Comparison of ENCODE assay signal across 10 cellular contexts in the genomic region with DNA sequence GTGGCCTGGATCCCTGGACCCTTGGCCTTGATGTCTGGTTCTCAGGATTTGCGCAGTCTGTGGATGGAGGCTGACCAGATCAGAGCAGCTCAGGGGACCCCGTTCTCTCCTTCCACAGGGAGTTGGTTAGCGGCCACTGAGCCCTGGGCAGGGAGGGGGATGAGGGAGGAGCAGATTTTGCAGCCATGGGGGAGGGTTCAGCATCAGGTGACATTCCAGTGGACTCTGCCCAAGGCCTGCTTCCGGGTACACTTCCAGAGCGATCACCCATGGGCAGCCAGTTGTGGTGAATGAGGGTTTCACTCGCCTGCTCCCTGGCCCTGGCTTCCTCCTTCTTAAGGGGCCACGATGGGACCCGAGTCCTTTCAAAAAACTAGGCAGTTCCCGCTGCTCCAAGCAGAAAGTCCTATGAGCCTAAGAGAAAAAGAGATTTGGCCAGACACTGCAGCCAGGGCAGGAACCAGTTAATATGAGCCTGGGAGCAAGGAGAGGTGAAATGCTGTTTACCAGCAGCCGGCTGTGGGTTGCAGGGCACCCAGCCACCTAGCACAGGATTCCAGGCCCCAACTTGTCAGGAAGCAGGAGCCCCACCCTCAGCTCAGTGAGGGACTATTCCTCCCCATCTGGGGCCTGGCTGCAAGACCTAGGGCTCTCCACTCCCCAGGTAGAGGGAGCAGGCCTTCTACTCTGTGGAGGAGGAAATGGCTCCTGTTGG. TPM values are rescaled to one million over a fixed set of nuclear protein-coding genes. Genes with fewer than 3 reads are reported as not detected.
A peak's percentile ranks its signal among the peaks of the same experiment; 100 is the strongest.
DNase-seq lines count a peak whose midpoint lies in the region; ATAC-seq and TF ChIP-seq lines count a peak whose summit lies in the region.
"Had no signal": no experiment of that assay in that cellular context is flagged by ENCODE, and none has a peak within 500 bp of the region (broad histone marks: within the 10 kb centered on the region; RNA-seq: fewer than 3 reads in every experiment).

No MANE protein-coding gene starts in this region.

- 62% methylated on average over 6 of the region's 10 CpGs for WGBS in suprapubic skin

- H3K9me3 ChIP-seq in HCT116 (ENCODE audit: control insufficient read depth in 1 of 2, insufficient read depth in 1 of 2, low read depth in 1 of 2, low read length in 2 of 2) (no peaks in the 10 kb centered on the region), left lung (no peaks in the 10 kb centered on the region), suprapubic skin (no peaks in the 10 kb centered on the region)

- no peak for TF ChIP-seq EP300 in suprapubic skin (IDR thresholded peaks at IDR 0.05)

- H3K9ac ChIP-seq in HCT116 (ENCODE audit: low read length), result no peak overlapping the region

- H3K27me3 ChIP-seq in HCT116 (ENCODE audit: insufficient read depth, low read length) (no peaks in the 10 kb centered on the region), left lung (peaks cover 7 to 51% of the 10 kb centered on the region in 2 donors), suprapubic skin (peaks cover 30% of the 10 kb centered on the region)

- ATAC-seq in HCT116, result no peak
- peak; percentile 15 for ATAC-seq in left lung
- no peak for ATAC-seq in GM21367 (IDR thresholded peaks at IDR 0.05; ENCODE audit: unreplicated experiment)
- ATAC-seq in HG03045 (IDR thresholded peaks at IDR 0.05; ENCODE audit: unreplicated experiment), result no peak

- no peak for TF ChIP-seq RAD21 in HCT116 (IDR thresholded peaks at IDR 0.05; ENCODE audit: low read depth)

- CTCF ChIA-PET in HCT116 (lab: Charles Lee), result no interaction called here

- TF ChIP-seq POLR2A in HCT116 (IDR thresholded peaks at IDR 0.05; ENCODE audit: borderline replicate concordance, extremely low read depth, insufficient read depth, insufficient read length), result no peak
- TF ChIP-seq POLR2A in suprapubic skin (IDR thresholded peaks at IDR 0.05), result no peak

- peak overlapping the region; percentile 7; the same call in 1 of the 2 replicates for H3K27ac ChIP-seq in HCT116 (ENCODE audit: low read depth, low read length)
- H3K27ac ChIP-seq in caudate nucleus (ENCODE audit: low read depth, low read length), result peak overlapping the region; percentile 36
- peak overlapping the region; percentile 33 to 66 for H3K27ac ChIP-seq in left lung
- H3K27ac ChIP-seq in suprapubic skin, result peak overlapping the region; percentile 70

- no peak for DNase-seq in HCT116 (ENCODE audit: low read depth, low spot score)
- peak in 6 of 61 donors; percentile 14 to 36 (median 28) for DNase-seq in caudate nucleus (lab: John Stamatoyannopoulos, UW)
- no peak for DNase-seq in left lung
- no peak for DNase-seq in suprapubic skin (ENCODE audit: low spot score in 2 of 2)
- no peak for DNase-seq in NCI-H1930 (lab: John Stamatoyannopoulos, UW)
- DNase-seq in SHP77 treated with DMSO at 0.1 percent for 48 hours (lab: John Stamatoyannopoulos, UW), result no peak
- DNase-seq: COR-L47 had no signal

- no peak for TF ChIP-seq CTCF in HCT116 (IDR thresholded peaks at IDR 0.05 in 2 of 3, conservative IDR thresholded peaks at IDR 0.05 in 1 of 3; ENCODE audit: borderline replicate concordance in 1 of 3, insufficient read depth in 1 of 3, low read depth in 2 of 3, low read length in 2 of 3)
- no peak for TF ChIP-seq CTCF in left lung (IDR thresholded peaks at IDR 0.05)
- TF ChIP-seq CTCF in suprapubic skin (IDR thresholded peaks at IDR 0.05), result no peak

- H3K4me3 ChIP-seq in HCT116 (replicated peaks in 1 of 2; ENCODE audit: low read depth in 1 of 2, low read length in 2 of 2) (no peak overlapping the region), left lung (no peak overlapping the region), suprapubic skin (no peak overlapping the region)

- no peaks in the 10 kb centered on the region for H4K20me1 ChIP-seq in HCT116 (ENCODE audit: insufficient read depth)

- no peaks in the 10 kb centered on the region for H3K9me2 ChIP-seq in HCT116 (ENCODE audit: insufficient read depth)

- H3K79me2 ChIP-seq in HCT116 (ENCODE audit: insufficient read depth, low read length), result no peaks in the 10 kb centered on the region

- RAD21 ChIA-PET in HCT116 (lab: Charles Lee; ENCODE audit: low non-redundant PET in 1 of 2, low total read pairs in 2 of 2, uncharacterized antibody in 2 of 2, unreplicated experiment in 2 of 2), result no interaction called here

- intact Hi-C loops in HCT116 (cut with micrococcal nuclease) (no loop called here), left lung (cut with DNase I) (no loop called here)

- peak overlapping the region; percentile 15 for H3K4me2 ChIP-seq in HCT116 (ENCODE audit: low read length)

- no TSS peak for BruUV-seq in HCT116 (replicated peaks; lab: Mats Ljungman, UMichigan)

- H2AFZ ChIP-seq in HCT116 (ENCODE audit: low read depth, low read length, poor library complexity, severe bottlenecking), result no peak overlapping the region

- peaks cover 33 to 47% of the 10 kb centered on the region in 2 experiments for H3K4me1 ChIP-seq in HCT116 (ENCODE audit: control insufficient read depth in 1 of 2, insufficient read depth in 2 of 2, low read length in 2 of 2)
- H3K4me1 ChIP-seq in left lung, result peaks cover 18 to 28% of the 10 kb centered on the region in 2 donors
- H3K4me1 ChIP-seq in suprapubic skin, result peaks cover 62% of the 10 kb centered on the region

- POLR2A ChIA-PET in HCT116 (lab: Charles Lee), result no interaction called here

- no peaks in the 10 kb centered on the region for H3K36me3 ChIP-seq in HCT116 (ENCODE audit: control insufficient read depth in 1 of 2, insufficient read depth in 2 of 2, low read length in 2 of 2)
- no peaks in the 10 kb centered on the region for H3K36me3 ChIP-seq in left lung
- H3K36me3 ChIP-seq in suprapubic skin, result no peaks in the 10 kb centered on the region

TF ChIP-seq in HCT116, 20 proteins besides CTCF, POLR2A, EP300 and RAD21:
- TF ChIP-seq YY1 (IDR thresholded peaks at IDR 0.05; ENCODE audit: extremely low read depth, insufficient replicate concordance, low read depth, low read length), result no peak
- no peak for TF ChIP-seq POLR2AphosphoS5 (IDR thresholded peaks at IDR 0.05; ENCODE audit: low read depth, low read length)
- TF ChIP-seq SP1 (IDR thresholded peaks at IDR 0.05; ENCODE audit: low read depth), result no peak
- TF ChIP-seq FOSL1 (IDR thresholded peaks at IDR 0.05; ENCODE audit: low read depth), result no peak
- no peak for TF ChIP-seq EZH2phosphoT487 (IDR thresholded peaks at IDR 0.05; ENCODE audit: borderline replicate concordance)
- no peak for TF ChIP-seq ELF1 (IDR thresholded peaks at IDR 0.05; ENCODE audit: borderline replicate concordance, low read depth)
- TF ChIP-seq JUND (IDR thresholded peaks at IDR 0.05), result no peak
- TF ChIP-seq, protein P1, sequence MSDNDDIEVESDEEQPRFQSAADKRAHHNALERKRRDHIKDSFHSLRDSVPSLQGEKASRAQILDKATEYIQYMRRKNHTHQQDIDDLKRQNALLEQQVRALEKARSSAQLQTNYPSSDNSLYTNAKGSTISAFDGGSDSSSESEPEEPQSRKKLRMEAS (IDR thresholded peaks at IDR 0.05), result no peak
- no peak for TF ChIP-seq CBX3 (IDR thresholded peaks at IDR 0.05; ENCODE audit: low read depth)
TF ChIP-seq in HCT116: peak in this region for 0.

RNA-seq across cellular contexts. Expression of gene GPRC5C, which starts 4.7 kb away (rescaled TPM):
- total RNA-seq in HCT116 (2021; ENCODE audit: unreplicated experiment), result 54.4 TPM
- 83.1 and 93.8 TPM in 2 replicates for polyA plus RNA-seq in HCT116 (2012)
- total RNA-seq in left lung, result 100 to 1,000 TPM in 1 of 2 donors, 10 to 100 TPM in 1; 47.8 to 107 TPM
- total RNA-seq in suprapubic skin, result 100 to 1,000 TPM in 1 of 4 donors, 10 to 100 TPM in 3; 72.0 to 106 (median 91.5) TPM

RNA-seq across cellular contexts. Expression of gene CD300A, which starts 39.2 kb away (rescaled TPM):
- total RNA-seq in HCT116 (2021; ENCODE audit: unreplicated experiment) (0.71 TPM), left lung (10 to 100 TPM in 1 of 2 donors, 1 to 10 TPM in 1; 9.1 to 35.5 TPM), suprapubic skin (1 to 10 TPM; 1.4 to 6.3 (median 2.9) TPM)
- polyA plus RNA-seq in HCT116 (2012), result 0.11 and 0.17 TPM in 2 replicates
- total RNA-seq: osteocyte had no signal

RNA-seq across cellular contexts. Expression of gene GPR142, which starts 59.9 kb away (rescaled TPM):
- total RNA-seq in HCT116 (2021; ENCODE audit: unreplicated experiment) (not detected), left lung (not detected), suprapubic skin (not detected)
- not detected in 2 replicates for polyA plus RNA-seq in HCT116 (2012)
- total RNA-seq: osteocyte had no signal

Comparison
In these comparisons a context has a peak if more than half of its experiments do, and no peak if none do; other contexts are left out.
1. H3K27ac ChIP-seq: peak in every context shown above with its lines; median percentile 70 in suprapubic skin; 50 in left lung; 36 in caudate nucleus; 7 in HCT116.